In the genomic region with DNA sequence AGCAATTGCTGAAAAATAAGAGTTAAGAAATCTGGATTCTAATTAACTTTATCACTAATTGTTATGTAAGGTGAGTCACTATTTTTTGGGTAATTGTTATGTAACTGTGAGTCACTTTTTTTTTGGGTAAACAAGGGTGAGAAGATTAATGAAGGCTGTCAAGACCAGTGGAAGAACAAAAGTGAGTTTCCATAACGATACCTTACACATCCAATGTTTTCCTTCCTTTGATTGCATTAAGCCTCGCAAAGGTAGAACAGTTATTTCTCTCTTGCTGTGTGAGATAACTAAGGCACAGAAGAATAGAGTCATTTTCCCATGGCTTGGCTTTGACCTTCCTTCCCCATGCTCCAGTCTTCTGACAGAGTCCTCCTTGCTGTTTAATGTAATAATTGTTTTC, we compare ENCODE assay signal across 27 cellular contexts.
"Had no signal": no experiment of that assay in that cellular context is flagged by ENCODE, and none has a peak within 500 bp of the region (broad histone marks: within the 10 kb centered on the region; RNA-seq: fewer than 3 reads in every experiment).

No MANE protein-coding gene starts in this region.

- H3K4me3 Mint-ChIP-seq: activated B cell treated with CpG ODN at 0.5 μM for 24 hours; activated CD4-positive, alpha-beta T cell treated with anti-CD3 and anti-CD28 coated beads, Interleukin-2, amount 10 ng/mL, durations not matched to agents 24 days and 14 days; activated CD8-positive, alpha-beta memory T cell treated with anti-CD3 and anti-CD28 coated beads, Interleukin-2, amount 10 ng/mL, durations not matched to agents 7 days and 5 days; activated naive CD8-positive, alpha-beta T cell treated with anti-CD3 and anti-CD28 coated beads, Interleukin-2, amount 50 U/mL, for 24 hours; activated T-cell treated with anti-CD3 and anti-CD28 coated beads, Interleukin-2, amount 50 U/mL, for 4 hours; IgD-negative memory B cell; T-cell had no signal

- H3K4me3 ChIP-seq: ascending aorta had no signal

- H3K27ac Mint-ChIP-seq: activated B cell treated with CpG ODN at 0.5 μM for 24 hours; activated CD4-positive, alpha-beta T cell treated with anti-CD3 and anti-CD28 coated beads, Interleukin-2, amount 10 ng/mL, durations not matched to agents 24 days and 14 days; activated CD8-positive, alpha-beta memory T cell treated with anti-CD3 and anti-CD28 coated beads, Interleukin-2, amount 10 ng/mL, durations not matched to agents 7 days and 5 days; activated naive CD4-positive, alpha-beta T cell treated with anti-CD3 and anti-CD28 coated beads, Interleukin-2, amount 50 U/mL, for 72 hours; activated naive CD8-positive, alpha-beta T cell treated with anti-CD3 and anti-CD28 coated beads, Interleukin-2, amount 50 U/mL, for 24 hours; IgD-negative memory B cell; T-cell had no signal

- H3K9me3 Mint-ChIP-seq: activated B cell treated with CpG ODN at 0.5 μM for 24 hours; activated CD4-positive, alpha-beta T cell treated with anti-CD3 and anti-CD28 coated beads, Interleukin-2, amount 10 ng/mL, durations not matched to agents 24 days and 14 days; activated naive CD4-positive, alpha-beta T cell treated with anti-CD3 and anti-CD28 coated beads, Interleukin-2, amount 50 U/mL, for 72 hours; activated naive CD8-positive, alpha-beta T cell treated with anti-CD3 and anti-CD28 coated beads, Interleukin-2, amount 50 U/mL, for 24 hours; activated T-cell treated with anti-CD3 and anti-CD28 coated beads, Interleukin-2, amount 50 U/mL, for 4 hours; T-cell had no signal

- H3K36me3 Mint-ChIP-seq: activated CD8-positive, alpha-beta memory T cell treated with anti-CD3 and anti-CD28 coated beads, Interleukin-2, amount 10 ng/mL, durations not matched to agents 7 days and 5 days; activated naive CD4-positive, alpha-beta T cell treated with anti-CD3 and anti-CD28 coated beads, Interleukin-2, amount 50 U/mL, for 72 hours; IgD-negative memory B cell; T-cell had no signal

- H3K36me3 ChIP-seq: ascending aorta had no signal

- ATAC-seq: activated CD8-positive, alpha-beta memory T cell treated with anti-CD3 and anti-CD28 coated beads, Interleukin-2, amount 10 ng/mL, durations not matched to agents 7 days and 5 days; activated naive CD4-positive, alpha-beta T cell treated with anti-CD3 and anti-CD28 coated beads, Interleukin-2, amount 50 U/mL, for 72 hours; activated naive CD8-positive, alpha-beta T cell treated with anti-CD3 and anti-CD28 coated beads, Interleukin-2, amount 50 U/mL, for 24 hours; activated T-cell treated with anti-CD3 and anti-CD28 coated beads, Interleukin-2, amount 50 U/mL, for 4 hours; T-cell had no signal

- H3K27me3 Mint-ChIP-seq: activated CD4-positive, alpha-beta T cell treated with anti-CD3 and anti-CD28 coated beads, Interleukin-2, amount 10 ng/mL, durations not matched to agents 24 days and 14 days had no signal

- H3K27ac ChIP-seq: ascending aorta had no signal

- H3K4me1 Mint-ChIP-seq: activated B cell treated with CpG ODN at 0.5 μM for 24 hours; activated CD4-positive, alpha-beta T cell treated with anti-CD3 and anti-CD28 coated beads, Interleukin-2, amount 10 ng/mL, durations not matched to agents 24 days and 14 days; activated CD8-positive, alpha-beta memory T cell treated with anti-CD3 and anti-CD28 coated beads, Interleukin-2, amount 10 ng/mL, durations not matched to agents 7 days and 5 days; activated naive CD8-positive, alpha-beta T cell treated with anti-CD3 and anti-CD28 coated beads, Interleukin-2, amount 50 U/mL, for 24 hours; IgD-negative memory B cell; T-cell had no signal

- H3K9me3 ChIP-seq: ascending aorta had no signal

- FAIRE-seq: TTC549 had no signal

- H3K27me3 ChIP-seq: ascending aorta had no signal

- DNase-seq: activated B cell treated with CpG ODN at 0.5 μM for 24 hours; activated CD4-positive, alpha-beta T cell treated with anti-CD3 and anti-CD28 coated beads for 1 hour; activated CD4-positive, alpha-beta T cell treated with anti-CD3 and anti-CD28 coated beads, Interleukin-2, amount 10 ng/mL, durations not matched to agents 24 days and 14 days; activated CD4-positive, alpha-beta T cell treated with anti-CD3 and anti-CD28 coated beads, Interleukin-2, amount 50 U/mL, for 48 hours; activated CD8-positive, alpha-beta memory T cell treated with anti-CD3 and anti-CD28 coated beads, Interleukin-2, amount 10 ng/mL, durations not matched to agents 7 days and 5 days; activated effector memory CD4-positive, alpha-beta T cell treated with anti-CD3 and anti-CD28 coated beads, Interleukin-2, amount 50 U/mL, for 16 hours; activated naive CD4-positive, alpha-beta T cell treated with Interleukin-2 at 50 U/mL for 16 hours; activated naive CD8-positive, alpha-beta T cell treated with anti-CD3 and anti-CD28 coated beads, Interleukin-2, amount 50 U/mL, for 24 hours; activated T-cell treated with anti-CD3 and anti-CD28 coated beads, Interleukin-2, amount 50 U/mL, for 4 hours; amniotic stem cell; central memory CD4-positive, alpha-beta T cell; KG1; NCI-H146; NCI-H187 treated with DMSO at 0.1 percent for 48 hours; NCI-H2107; NCI-H2171 treated with DMSO at 0.1 percent for 48 hours; NCI-H226; NCI-H510A; NCI-H526 treated with DMSO at 0.1 percent for 48 hours; SIG-M5; T-cell; T-helper 2 cell; T1000 had no signal
